1 cellular context compared by ENCODE assay signal in the genomic region with DNA sequence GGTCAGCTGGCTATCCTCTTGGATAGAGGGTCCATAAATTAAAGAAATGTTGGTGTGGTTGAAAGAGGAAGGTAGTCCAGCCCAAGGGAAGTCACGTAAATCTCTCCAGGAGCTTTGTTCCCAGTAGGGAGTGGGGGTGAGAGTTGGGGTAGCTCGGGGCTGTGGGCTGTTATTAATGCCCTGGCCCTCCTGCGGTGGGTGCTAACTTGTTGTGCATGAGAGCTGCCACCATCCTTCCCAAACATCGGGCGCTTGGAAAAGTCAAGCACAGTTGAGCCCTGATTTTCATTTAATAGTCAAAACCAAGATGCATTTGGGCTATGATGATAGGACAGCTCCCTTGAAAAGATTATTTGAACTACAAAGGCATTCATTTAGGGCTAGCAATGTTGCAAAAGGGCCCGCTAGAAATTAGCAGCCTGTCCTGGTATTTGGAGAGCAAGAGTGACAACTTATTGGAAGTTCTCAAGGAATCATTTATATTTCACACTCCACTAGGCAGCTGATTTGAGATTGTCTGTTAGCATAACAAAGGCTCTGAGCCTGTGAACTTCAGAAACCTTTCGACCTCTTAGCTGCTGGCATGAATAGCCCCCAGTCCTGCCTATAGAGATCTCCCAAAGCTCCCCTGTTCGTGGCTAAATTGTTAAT.
TF ChIP-seq lines count a peak whose summit lies in the region.

No MANE protein-coding gene starts in this region.

TF ChIP-seq in WTC11, 78 proteins besides CTCF, POLR2A, EP300 and RAD21 (continued from another document):
- TF ChIP-seq, protein P1, sequence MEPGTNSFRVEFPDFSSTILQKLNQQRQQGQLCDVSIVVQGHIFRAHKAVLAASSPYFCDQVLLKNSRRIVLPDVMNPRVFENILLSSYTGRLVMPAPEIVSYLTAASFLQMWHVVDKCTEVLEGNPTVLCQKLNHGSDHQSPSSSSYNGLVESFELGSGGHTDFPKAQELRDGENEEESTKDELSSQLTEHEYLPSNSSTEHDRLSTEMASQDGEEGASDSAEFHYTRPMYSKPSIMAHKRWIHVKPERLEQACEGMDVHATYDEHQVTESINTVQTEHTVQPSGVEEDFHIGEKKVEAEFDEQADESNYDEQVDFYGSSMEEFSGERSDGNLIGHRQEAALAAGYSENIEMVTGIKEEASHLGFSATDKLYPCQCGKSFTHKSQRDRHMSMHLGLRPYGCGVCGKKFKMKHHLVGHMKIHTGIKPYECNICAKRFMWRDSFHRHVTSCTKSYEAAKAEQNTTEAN (CRISPR knock-in tag; IDR thresholded peaks at IDR 0.05), result no peak
- TF ChIP-seq ZNF671 (CRISPR knock-in tag; IDR thresholded peaks at IDR 0.05) (no peak), NR3C1 (CRISPR knock-in tag; conservative IDR thresholded peaks at IDR 0.05; ENCODE audit: low read depth) (no peak), GTF2I (CRISPR knock-in tag; conservative IDR thresholded peaks at IDR 0.05) (no peak), NFE2L1 (CRISPR knock-in tag; IDR thresholded peaks at IDR 0.05) (no peak), SMAD4 (CRISPR knock-in tag; IDR thresholded peaks at IDR 0.05) (no peak), NR1H2 (CRISPR knock-in tag; IDR thresholded peaks at IDR 0.05) (no peak), FOXJ3 (CRISPR knock-in tag; IDR thresholded peaks at IDR 0.05; ENCODE audit: borderline replicate concordance) (no peak)
- TF ChIP-seq, protein P2, sequence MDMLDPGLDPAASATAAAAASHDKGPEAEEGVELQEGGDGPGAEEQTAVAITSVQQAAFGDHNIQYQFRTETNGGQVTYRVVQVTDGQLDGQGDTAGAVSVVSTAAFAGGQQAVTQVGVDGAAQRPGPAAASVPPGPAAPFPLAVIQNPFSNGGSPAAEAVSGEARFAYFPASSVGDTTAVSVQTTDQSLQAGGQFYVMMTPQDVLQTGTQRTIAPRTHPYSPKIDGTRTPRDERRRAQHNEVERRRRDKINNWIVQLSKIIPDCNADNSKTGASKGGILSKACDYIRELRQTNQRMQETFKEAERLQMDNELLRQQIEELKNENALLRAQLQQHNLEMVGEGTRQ (CRISPR knock-in tag; IDR thresholded peaks at IDR 0.05), result no peak
